In the genomic region with DNA sequence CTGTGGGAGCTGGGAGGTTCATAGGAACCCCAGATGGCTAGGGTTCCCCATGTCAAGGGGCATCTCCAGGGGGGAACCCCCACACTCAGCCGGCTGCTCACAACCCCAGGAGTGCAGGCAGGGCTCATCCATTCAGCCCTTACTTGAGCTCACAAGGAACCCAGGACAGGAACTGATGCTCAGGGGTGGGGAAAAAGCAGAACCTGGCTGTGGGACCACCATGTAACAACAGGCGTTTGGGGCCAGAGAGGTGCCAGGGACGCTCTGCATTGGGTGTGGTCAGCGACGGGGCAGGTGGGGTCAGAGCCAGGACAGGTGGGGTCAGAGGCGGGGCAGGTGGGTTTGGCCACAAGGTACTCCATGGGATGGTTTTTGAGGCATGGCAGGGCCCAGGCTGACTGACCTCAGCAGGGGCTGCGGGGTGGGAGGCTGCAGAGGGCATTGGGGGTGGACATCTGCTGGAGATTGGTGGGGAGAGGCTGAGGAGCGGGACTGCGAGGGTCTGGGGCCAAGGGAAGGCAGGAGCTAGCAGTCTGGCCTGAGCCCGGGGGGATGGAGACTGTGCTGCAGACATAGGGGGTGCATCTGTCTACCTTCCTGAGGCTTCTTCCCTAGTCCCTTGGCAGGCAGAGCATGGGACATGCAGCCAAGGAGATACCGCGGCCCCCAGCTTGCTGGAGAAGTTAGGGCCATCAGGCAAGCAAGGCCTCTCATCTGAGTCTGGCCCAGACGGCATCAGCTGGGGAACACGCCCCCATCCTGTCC, we compare ENCODE assay signal across 1 cellular context.
TF ChIP-seq lines count a peak whose summit lies in the region.

No MANE protein-coding gene starts in this region.

TF ChIP-seq in IMR-90, 13 proteins besides CTCF, POLR2A, EP300 and RAD21:
- TF ChIP-seq, protein P1, sequence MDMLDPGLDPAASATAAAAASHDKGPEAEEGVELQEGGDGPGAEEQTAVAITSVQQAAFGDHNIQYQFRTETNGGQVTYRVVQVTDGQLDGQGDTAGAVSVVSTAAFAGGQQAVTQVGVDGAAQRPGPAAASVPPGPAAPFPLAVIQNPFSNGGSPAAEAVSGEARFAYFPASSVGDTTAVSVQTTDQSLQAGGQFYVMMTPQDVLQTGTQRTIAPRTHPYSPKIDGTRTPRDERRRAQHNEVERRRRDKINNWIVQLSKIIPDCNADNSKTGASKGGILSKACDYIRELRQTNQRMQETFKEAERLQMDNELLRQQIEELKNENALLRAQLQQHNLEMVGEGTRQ (IDR thresholded peaks at IDR 0.05; ENCODE audit: low read depth, low read length), result no peak
